ENCODE assay signal across 16 cellular contexts in genomic region chr5:179339996-179340395, GRCh38. TPM values are rescaled to one million over a fixed set of nuclear protein-coding genes. Genes with fewer than 3 reads are reported as not detected.
DNase-seq lines count a peak whose midpoint lies in the region; ATAC-seq, FAIRE-seq and TF ChIP-seq lines count a peak whose summit lies in the region.
"Had no signal": no experiment of that assay in that cellular context is flagged by ENCODE, and none has a peak within 500 bp of the region (broad histone marks: within the 10 kb centered on the region; RNA-seq: fewer than 3 reads in every experiment).

No MANE protein-coding gene starts in this region.

- TF ChIP-seq RAD21 in K562 (CRISPR knock-in tag; conservative IDR thresholded peaks at IDR 0.05 in 1 of 2, IDR thresholded peaks at IDR 0.05 in 1 of 2) = no peak

- H2BK5ac ChIP-seq in mesenchymal stem cell (ENCODE audit: low read depth, low read length, poor library complexity, severe bottlenecking) = no peak overlapping the region

- CTCF ChIA-PET in K562 (lab: Yijun Ruan, JAX; ENCODE audit: low intra/inter-chr PET ratio) = no interaction called here

- peaks cover 0 to 24% (median 16%) of the 10 kb centered on the region in 12 donors for H3K4me1 ChIP-seq in heart left ventricle
- peaks cover 0 to 16% of the 10 kb centered on the region in 2 experiments; a peak in 1 of 5 replicates for H3K4me1 ChIP-seq in K562 (replicated peaks in 1 of 2; ENCODE audit: control insufficient read depth in 2 of 2, insufficient read depth in 2 of 2, low read length in 2 of 2)
- peaks cover 16% of the 10 kb centered on the region for H3K4me1 ChIP-seq in mesenchymal stem cell (ENCODE audit: control insufficient read depth, insufficient read depth, low read depth, low read length)
- peaks cover 8 to 42% (median 26%) of the 10 kb centered on the region in 6 donors for H3K4me1 ChIP-seq in spleen

- 91 to 95% (median 95%) methylated on average over 7 to 10 of the region's 10 CpGs for WGBS in heart left ventricle, 4 donors
- 0% methylated on average over 9 of the region's 10 CpGs for WGBS in K562 (ENCODE audit: insufficient coverage, low coverage, missing lambda C conversion rate)
- WGBS in mesenchymal stem cell = 96% methylated on average over 10 of the region's 10 CpGs
- WGBS in spleen, 5 donors = 66 to 95% (median 87%) methylated on average over 6 to 10 of the region's 10 CpGs

- peak overlapping the region in 1 of 2 experiments; percentile 17 for H2BK12ac ChIP-seq in mesenchymal stem cell (ENCODE audit: low read length in 2 of 2)

- H3K79me1 ChIP-seq in mesenchymal stem cell (replicated peaks; ENCODE audit: low read length, poor library complexity, severe bottlenecking) = no peaks in the 10 kb centered on the region

- H3K9me1 ChIP-seq in K562 (ENCODE audit: control insufficient read depth, insufficient read depth, low read length) = no peaks in the 10 kb centered on the region

- no peak overlapping the region for H4K8ac ChIP-seq in mesenchymal stem cell (ENCODE audit: low read length)

- H3K9ac ChIP-seq in K562 (ENCODE audit: insufficient read depth in 1 of 2, low read depth in 2 of 2, low read length in 2 of 2) (no peak overlapping the region), mesenchymal stem cell (ENCODE audit: low read length) (no peak overlapping the region)

- DNase-seq in Right ventricle myocardium superior = peak; percentile 38
- no peak for DNase-seq in heart left ventricle
- no peak for DNase-seq in K562 (ENCODE audit: extremely low read depth in 1 of 4, low spot score in 3 of 4)
- DNase-seq in mesenchymal stem cell = no peak
- peak; percentile 72 for DNase-seq in spleen
- no peak for DNase-seq in GM13977 (ENCODE audit: low spot score)
- DNase-seq: AML-193; CD4-positive, alpha-beta memory T cell; DMS79 treated with DMSO at 0.1 percent for 48 hours; GF-D8 had no signal

- in situ Hi-C loops in K562 (cut with MboI) = no loop called here
- in situ Hi-C loops in GM13977 (cut with MboI; ENCODE audit: low pct_unique_long_range_greater_than_20kb, low sequenced_read_pairs, unreplicated experiment) = no loop called here

- H3K36me3 ChIP-seq in heart left ventricle = peaks cover 0 to 3% (median 0%) of the 10 kb centered on the region in 9 donors
- no peaks in the 10 kb centered on the region for H3K36me3 ChIP-seq in K562 (ENCODE audit: control insufficient read depth, insufficient read depth, low read length)
- peaks cover 0 to 18% of the 10 kb centered on the region in 2 experiments for H3K36me3 ChIP-seq in mesenchymal stem cell (ENCODE audit: control insufficient read depth in 1 of 2, insufficient read depth in 2 of 2, low read depth in 1 of 2, low read length in 2 of 2)
- H3K36me3 ChIP-seq in spleen = peaks cover 0 to 49% (median 0%) of the 10 kb centered on the region in 6 donors
- H3K36me3 ChIP-seq: HAP-1 had no signal

- TF ChIP-seq CTCF in heart left ventricle (IDR thresholded peaks at IDR 0.05) (no peak), K562 (IDR thresholded peaks at IDR 0.05 in 2 of 3, conservative IDR thresholded peaks at IDR 0.05 in 1 of 3; ENCODE audit: insufficient read depth in 2 of 3, low read depth in 1 of 3, low read length in 3 of 3) (no peak), spleen (IDR thresholded peaks at IDR 0.05 in 8 of 11, conservative IDR thresholded peaks at IDR 0.05 in 3 of 11) (no peak), GM13977 (IDR thresholded peaks at IDR 0.05; ENCODE audit: extremely low read depth, insufficient read depth, missing control alignments) (no peak)

- intact Hi-C loops in Right ventricle myocardium superior (cut with DNase I) = no loop called here
- intact Hi-C loops in heart left ventricle (cut with DNase I) = loop anchor here in 7 of 10 donors (5.0 to 10.0 kb wide), 4 partner anchors 65 to 175 kb away; no protein-coding TSS in a partner anchor
- intact Hi-C loops in K562 (cut with micrococcal nuclease) = no loop called here
- intact Hi-C loops in spleen (cut with DNase I; ENCODE audit: low total_unique reads) = no loop called here

- H4K20me1 ChIP-seq in K562 (replicated peaks; ENCODE audit: control insufficient read depth, insufficient read depth, low read length) = peaks cover 14% of the 10 kb centered on the region; the same call in 1 of the 2 replicates

- H3K9me3 ChIP-seq in heart left ventricle (no peaks in the 10 kb centered on the region), K562 (replicated peaks; ENCODE audit: control insufficient read depth, insufficient read depth, low read depth, low read length) (no peaks in the 10 kb centered on the region), mesenchymal stem cell (ENCODE audit: control insufficient read depth, low read length) (no peaks in the 10 kb centered on the region), spleen (no peaks in the 10 kb centered on the region)
- H3K9me3 ChIP-seq: A549, HAP-1 had no signal

- H3K27me3 ChIP-seq in heart left ventricle = peaks cover 14 to 78% (median 28%) of the 10 kb centered on the region in 9 donors
- peaks cover 31 to 91% of the 10 kb centered on the region in 2 experiments; a peak in 3 of 5 replicates for H3K27me3 ChIP-seq in K562 (ENCODE audit: control insufficient read depth in 2 of 2, insufficient read depth in 2 of 2, low read length in 2 of 2)
- peaks cover 0 to 29% of the 10 kb centered on the region in 2 experiments for H3K27me3 ChIP-seq in mesenchymal stem cell (ENCODE audit: control insufficient read depth in 1 of 2, insufficient read depth in 1 of 2, low read length in 2 of 2)
- peaks cover 0 to 69% (median 29%) of the 10 kb centered on the region in 7 donors for H3K27me3 ChIP-seq in spleen (replicated peaks in 1 of 7)

- no peak overlapping the region for H3K4ac ChIP-seq in mesenchymal stem cell (ENCODE audit: low read depth in 1 of 2, low read length in 2 of 2)

- no TSS peak for BruUV-seq in K562 (replicated peaks; lab: Mats Ljungman, UMichigan)

- H2AK5ac ChIP-seq in mesenchymal stem cell (ENCODE audit: low read length, severe bottlenecking) = no peak overlapping the region

- no peak for TF ChIP-seq POLR2A in heart left ventricle (IDR thresholded peaks at IDR 0.05)
- no peak for TF ChIP-seq POLR2A in K562 (conservative IDR thresholded peaks at IDR 0.05)
- no peak for TF ChIP-seq POLR2A in spleen (IDR thresholded peaks at IDR 0.05)

- POLR2A ChIA-PET in K562 (lab: Yijun Ruan, JAX) = interaction anchor here (0.7 kb wide), 1 partner anchor 130 kb away, joined by 3 read pairs; no protein-coding TSS in a partner anchor

- no peak overlapping the region for H2AFZ ChIP-seq in K562 (ENCODE audit: low read depth, low read length)
- no peak overlapping the region for H2AFZ ChIP-seq in mesenchymal stem cell (ENCODE audit: low read depth, low read length)

- no peak overlapping the region for H3K18ac ChIP-seq in mesenchymal stem cell (ENCODE audit: low read depth in 1 of 2, low read length in 2 of 2)

- no peak overlapping the region for H2BK120ac ChIP-seq in mesenchymal stem cell (ENCODE audit: low read depth, low read length)

- ATAC-seq in Right ventricle myocardium superior (ENCODE audit: poor library complexity) = no peak
- no peak for ATAC-seq in heart left ventricle
- no peak for ATAC-seq in K562
- ATAC-seq in GM21423 (IDR thresholded peaks at IDR 0.05; ENCODE audit: unreplicated experiment) = no peak
- ATAC-seq: A549 had no signal

- FAIRE-seq in K562 (lab: Jason Lieb, UNC) = no peak
- FAIRE-seq: A549, H1 had no signal

- H4K91ac ChIP-seq in mesenchymal stem cell (ENCODE audit: low read length) = no peak overlapping the region

- H3K23ac ChIP-seq in mesenchymal stem cell (ENCODE audit: low read length in 2 of 2) = no peak overlapping the region

- H3K4me3 ChIP-seq in heart left ventricle (no peak overlapping the region), K562 (no peak overlapping the region), mesenchymal stem cell (ENCODE audit: insufficient read depth in 1 of 2, low read depth in 1 of 2, low read length in 2 of 2) (no peak overlapping the region), spleen (no peak overlapping the region)
- H3K4me3 ChIP-seq: A549, HAP-1 had no signal

- no peak for TF ChIP-seq EP300 in K562 (IDR thresholded peaks at IDR 0.05; ENCODE audit: low read length)

- H3K14ac ChIP-seq in mesenchymal stem cell (ENCODE audit: low read length in 2 of 2) = no peak overlapping the region

- H3K27ac ChIP-seq in heart left ventricle (no peak overlapping the region), K562 (ENCODE audit: extremely low read depth, low read depth, low read length) (no peak overlapping the region), mesenchymal stem cell (ENCODE audit: low read length, poor library complexity, severe bottlenecking) (no peak overlapping the region), spleen (no peak overlapping the region)
- H3K27ac ChIP-seq: 22Rv1, A549, C4-2B had no signal

- peak overlapping the region; percentile 33 for H2BK15ac ChIP-seq in mesenchymal stem cell (ENCODE audit: low read depth, poor library complexity, severe bottlenecking)

- H3K4me2 ChIP-seq in K562 (ENCODE audit: insufficient read depth, low read length) (no peak overlapping the region), mesenchymal stem cell (ENCODE audit: low read length, poor library complexity, severe bottlenecking) (no peak overlapping the region)
- H3K4me2 ChIP-seq: A549 had no signal

- H3K79me2 ChIP-seq in K562 (ENCODE audit: control insufficient read depth, insufficient read depth, low read length) = no peaks in the 10 kb centered on the region

RNA-seq across cellular contexts. Expression of gene ADAMTS2, which starts 5.3 kb away (rescaled TPM):
- total RNA-seq in Right ventricle myocardium superior = 3.6 TPM
- 10 to 100 TPM in 2 of 9 donors, 1 to 10 TPM in 7; 1.1 to 23.0 (median 5.5) TPM for total RNA-seq in heart left ventricle
- polyA plus RNA-seq in heart left ventricle = 1 to 10 TPM; 1.8 to 6.8 TPM
- total RNA-seq in K562 (2011; cell fraction: chromatin; rRNA removed; ENCODE audit: low replicate concordance) = not detected in 2 replicates
- total RNA-seq in K562 (2011; cell fraction: nucleolus; rRNA removed) = not detected in 2 replicates
- not detected in 2 replicates for total RNA-seq in K562 (2011; cell fraction: nucleoplasm; rRNA removed)
- total RNA-seq in K562 (2014; rRNA removed) = not detected in 2 replicates
- total RNA-seq in K562 (2014; rRNA removed; fragmentation: Illumina TruSeq; extraction: Trizol) = not detected in 2 replicates
- total RNA-seq in K562 (2015; rRNA removed; fragmentation: Illumina TruSeq; extraction: Trizol) = not detected in 2 replicates
- 0.07 TPM in 1 of 2 replicates, not detected in the other for total RNA-seq in K562 (2021)
- polyA plus RNA-seq in K562 (2011; rRNA removed) = not detected in 2 replicates
- polyA plus RNA-seq in K562 (2011; cell fraction: cytosol; rRNA removed) = 0.04 and 0.06 TPM in 2 replicates
- not detected in 2 replicates for polyA plus RNA-seq in K562 (2011; cell fraction: nucleus; rRNA removed)
- not detected in 2 replicates for polyA plus RNA-seq in K562 (2012)
- not detected in 2 replicates for polyA plus RNA-seq in K562 (2014; fragmentation: Illumina TruSeq; extraction: Trizol)
- not detected for polyA plus RNA-seq in K562 (2014; fragmentation: Nextera tagmentation; extraction: Ambion mirVana)
- not detected in 2 replicates for polyA plus RNA-seq in K562 (2014; rRNA removed)
- polyA minus RNA-seq in K562 (2011; rRNA and poly(A)+ RNA removed) = not detected in 2 replicates
- polyA minus RNA-seq in K562 (2011; cell fraction: cytosol; rRNA and poly(A)+ RNA removed) = not detected in 2 replicates
- not detected in 2 replicates for polyA minus RNA-seq in K562 (2011; cell fraction: nucleus; rRNA and poly(A)+ RNA removed)
- polyA plus RNA-seq in mesenchymal stem cell (2013, experiment 1 of 2) = 46.7 TPM
- 45.4 TPM for polyA plus RNA-seq in mesenchymal stem cell (2013, experiment 2 of 2)
- total RNA-seq in spleen = 100 to 1,000 TPM in 1 of 7 donors, 10 to 100 TPM in 6; 44.0 to 101 (median 64.5) TPM
- polyA plus RNA-seq in spleen = 10 to 100 TPM in 1 of 3 donors, 1 to 10 TPM in 2; 4.0 to 16.8 (median 4.4) TPM
- total RNA-seq: CD4-positive, alpha-beta memory T cell had no signal
- polyA plus RNA-seq: A549 had no signal

Comparison
In these comparisons a context has a peak if more than half of its experiments do, and no peak if none do; other contexts are left out.
1. DNase-seq: peak in Right ventricle myocardium superior (single experiment) and spleen (single experiment); none in heart left ventricle (0 of 5), K562 (0 of 4), mesenchymal stem cell (single experiment) and GM13977 (single experiment).
2. intact Hi-C loops: an anchor here in heart left ventricle (5.0 to 10.0 kb wide); none called in Right ventricle myocardium superior, K562 and spleen.